In genomic region chr17:49725453-49725852, GRCh38 we compare ENCODE assay signal across 1 cellular context.
TF ChIP-seq lines count a peak whose summit lies in the region.

No MANE protein-coding gene starts in this region.

TF ChIP-seq in GM23338, 12 proteins besides CTCF, POLR2A, EP300 and RAD21 (continued from another document):
- no peak for TF ChIP-seq REST (IDR thresholded peaks at IDR 0.05; ENCODE audit: unreplicated experiment)
- no peak for TF ChIP-seq NANOG (IDR thresholded peaks at IDR 0.05; ENCODE audit: borderline replicate concordance)
- TF ChIP-seq ZNF331 (CRISPR knock-in tag; IDR thresholded peaks at IDR 0.05; ENCODE audit: low read depth) = no peak
- no peak for TF ChIP-seq STAT1 (IDR thresholded peaks at IDR 0.05; ENCODE audit: unreplicated experiment)
- no peak for TF ChIP-seq ETS1 (IDR thresholded peaks at IDR 0.05)
TF ChIP-seq in GM23338: peak in this region for 0.
